14 cellular contexts compared by ENCODE assay signal in the genomic region with DNA sequence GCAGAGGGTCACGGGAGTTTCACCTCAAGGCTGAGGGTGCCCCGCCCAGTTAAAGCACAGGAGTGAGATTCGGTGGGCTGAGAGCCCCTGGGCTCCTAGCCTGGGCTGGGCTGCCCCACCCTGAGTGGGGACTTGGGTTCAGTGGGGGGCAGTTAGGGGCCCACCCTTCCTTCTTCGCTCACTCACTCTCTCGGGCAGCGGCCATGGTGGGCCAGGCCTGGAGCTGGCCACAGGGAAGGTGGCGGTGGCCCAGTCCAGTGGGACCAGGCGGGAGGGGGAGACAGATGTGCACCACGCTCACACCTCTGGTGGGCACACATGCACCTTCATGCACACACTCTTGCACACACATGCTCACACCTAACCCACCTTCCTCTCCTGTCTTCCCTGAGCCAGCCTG. TPM values are rescaled to one million over a fixed set of nuclear protein-coding genes. Genes with fewer than 3 reads are reported as not detected.
DNase-seq lines count a peak whose midpoint lies in the region; ATAC-seq and TF ChIP-seq lines count a peak whose summit lies in the region.
"Had no signal": no experiment of that assay in that cellular context is flagged by ENCODE, and none has a peak within 500 bp of the region (broad histone marks: within the 10 kb centered on the region; RNA-seq: fewer than 3 reads in every experiment).

No MANE protein-coding gene starts in this region.

- H3K27me3 ChIP-seq in NT2/D1 (ENCODE audit: insufficient read depth, insufficient read length) = peaks cover 68% of the 10 kb centered on the region
- H3K27me3 ChIP-seq in dorsolateral prefrontal cortex = no peaks in the 10 kb centered on the region
- H3K27me3 ChIP-seq in osteoblast (ENCODE audit: insufficient read depth, low read length) = peaks cover 2% of the 10 kb centered on the region
- H3K27me3 ChIP-seq: BLaER1 had no signal

- in situ Hi-C loops in G401 (cut with HindIII; ENCODE audit: low sequenced_read_pairs) = no loop called here

- peaks cover 32% of the 10 kb centered on the region for H3K27me3 Mint-ChIP-seq in neural crest cell (ENCODE audit: low read depth)

- H3K4me3 ChIP-seq in NT2/D1 (ENCODE audit: insufficient read length, low read depth) (no peak overlapping the region), dorsolateral prefrontal cortex (no peak overlapping the region), osteoblast (ENCODE audit: insufficient read depth, low read length) (no peak overlapping the region)
- H3K4me3 ChIP-seq: BLaER1 had no signal

- H3K36me3 Mint-ChIP-seq in neural crest cell (ENCODE audit: low read depth) = no peaks in the 10 kb centered on the region
- H3K36me3 Mint-ChIP-seq: CD8-positive, alpha-beta memory T cell had no signal

- H3K9me3 Mint-ChIP-seq in neural crest cell = no peaks in the 10 kb centered on the region
- H3K9me3 Mint-ChIP-seq: CD8-positive, alpha-beta memory T cell had no signal

- no peak overlapping the region for H3K4me2 ChIP-seq in osteoblast (ENCODE audit: insufficient read depth, low read length)

- no peaks in the 10 kb centered on the region for H3K79me2 ChIP-seq in osteoblast (ENCODE audit: insufficient read depth, low read length)

- intact Hi-C loops in dorsolateral prefrontal cortex (cut with DNase I) = loop anchor here in 1 of 2 donors (2.0 kb wide), 1 partner anchor 107 kb away; no protein-coding TSS in a partner anchor

- no peak overlapping the region for H2AFZ ChIP-seq in osteoblast (ENCODE audit: low read length)

- DNase-seq in NT2/D1 (ENCODE audit: low read depth, low spot score) (no peak), dorsolateral prefrontal cortex (no peak), neural crest cell (ENCODE audit: low read depth, low spot score) (no peak), substantia nigra (lab: John Stamatoyannopoulos, UW) (no peak), G401 (ENCODE audit: low spot score) (no peak), osteoblast (ENCODE audit: insufficient read length, low spot score, missing footprints) (no peak)
- DNase-seq: 8988T; AML-193; CD8-positive, alpha-beta memory T cell; DMS53 had no signal

- peak overlapping the region; percentile 72 for H3K4me3 Mint-ChIP-seq in neural crest cell
- H3K4me3 Mint-ChIP-seq: CD8-positive, alpha-beta memory T cell had no signal

- H3K27ac ChIP-seq in dorsolateral prefrontal cortex = peak overlapping the region in 55 of 59 donors; percentile 7 to 96 (median 77)
- peak overlapping the region; percentile 92 for H3K27ac ChIP-seq in substantia nigra (ENCODE audit: low read depth, low read length, poor library complexity, severe bottlenecking)
- H3K27ac ChIP-seq in osteoblast (ENCODE audit: low read depth, low read length) = no peak overlapping the region

- peaks cover 15% of the 10 kb centered on the region for H4K20me1 ChIP-seq in osteoblast (ENCODE audit: insufficient read depth, low read length)

- H3K4me1 ChIP-seq in NT2/D1 (ENCODE audit: insufficient read depth, insufficient read length) = peaks cover 12% of the 10 kb centered on the region
- no peaks in the 10 kb centered on the region for H3K4me1 ChIP-seq in osteoblast (ENCODE audit: insufficient read depth, low read length)

- no peak overlapping the region for H3K27ac Mint-ChIP-seq in neural crest cell (ENCODE audit: unreplicated experiment)
- H3K27ac Mint-ChIP-seq: CD8-positive, alpha-beta memory T cell had no signal

- H3K9ac ChIP-seq in NT2/D1 (ENCODE audit: insufficient read length, low read depth) = peak overlapping the region; percentile 52
- H3K9ac ChIP-seq: BLaER1 had no signal

- no peak for ATAC-seq in HG02642 (IDR thresholded peaks at IDR 0.05; ENCODE audit: poor library complexity, unreplicated experiment)

- H3K9me3 ChIP-seq in NT2/D1 (ENCODE audit: insufficient read depth, low read length) (no peaks in the 10 kb centered on the region), osteoblast (ENCODE audit: low read depth, low read length) (no peaks in the 10 kb centered on the region)
- H3K9me3 ChIP-seq: BLaER1, Caco-2 had no signal

- TF ChIP-seq CTCF in dorsolateral prefrontal cortex (IDR thresholded peaks at IDR 0.05 in 54 of 56, conservative IDR thresholded peaks at IDR 0.05 in 2 of 56; ENCODE audit: low read depth in 1 of 56, partially characterized antibody in 56 of 56) (no peak), neural crest cell (conservative IDR thresholded peaks at IDR 0.05) (no peak), osteoblast (IDR thresholded peaks at IDR 0.05; ENCODE audit: extremely low read depth, low read depth, low read length) (no peak)

- H3K4me1 Mint-ChIP-seq in neural crest cell = peaks cover 25% of the 10 kb centered on the region
- H3K4me1 Mint-ChIP-seq: CD8-positive, alpha-beta memory T cell had no signal

- H3K36me3 ChIP-seq in NT2/D1 (ENCODE audit: insufficient read depth, insufficient read length, low read length) = no peaks in the 10 kb centered on the region
- H3K36me3 ChIP-seq in osteoblast (ENCODE audit: insufficient read depth, low read length) = no peaks in the 10 kb centered on the region
- H3K36me3 ChIP-seq: BLaER1 had no signal

RNA-seq across cellular contexts. Expression of a gene that starts 6.1 kb away (rescaled TPM):
- total RNA-seq in dorsolateral prefrontal cortex (10 to 100 TPM in 101 of 120 experiments, 1 to 10 TPM in 19; 5.1 to 24.0 (median 13.6) TPM), neural crest cell (2.4 and 3.0 TPM in 2 replicates), osteoblast (under 0.01 and 0.29 TPM in 2 replicates)
- total RNA-seq in G401 (2014; rRNA removed; shearing (Covaris generic)) = not detected in 2 replicates
- total RNA-seq: CD8-positive, alpha-beta memory T cell; HT1080 had no signal

RNA-seq across cellular contexts. Expression of a gene that starts 55.6 kb away (rescaled TPM):
- 100 to 1,000 TPM in 104 of 120 experiments, 10 to 100 TPM in 16; 68.7 to 167 (median 128) TPM for total RNA-seq in dorsolateral prefrontal cortex
- 122 and 124 TPM in 2 replicates for total RNA-seq in neural crest cell
- total RNA-seq in G401 (2014; rRNA removed; shearing (Covaris generic)) = 123 and 143 TPM in 2 replicates
- total RNA-seq in osteoblast = 32.1 and 34.4 TPM in 2 replicates
